ENCODE assay signal across 25 cellular contexts in the genomic region with DNA sequence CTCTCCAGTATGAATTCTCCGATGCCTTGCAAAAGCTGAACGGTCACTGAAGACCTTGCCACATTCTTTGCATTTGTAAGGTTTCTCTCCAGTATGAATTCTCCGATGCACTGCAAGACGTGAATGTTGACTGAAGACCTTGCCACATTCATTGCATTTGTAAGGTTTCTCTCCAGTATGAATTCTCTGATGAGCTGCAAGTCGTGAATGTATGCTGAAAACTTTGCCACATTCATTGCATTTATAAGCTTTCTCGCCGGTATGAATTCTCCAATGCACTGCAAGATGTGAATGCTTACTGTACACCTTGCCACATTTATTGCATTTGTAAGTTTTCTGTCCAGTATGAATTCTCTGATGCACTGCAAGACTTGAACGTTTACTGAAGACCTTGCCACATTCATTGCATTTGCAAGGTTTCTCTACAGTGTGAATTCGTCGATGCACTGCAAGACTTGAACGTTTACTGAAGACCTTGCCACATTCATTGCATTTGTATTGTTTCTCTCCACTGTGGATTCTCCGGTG. TPM values are rescaled to one million over a fixed set of nuclear protein-coding genes. Genes with fewer than 3 reads are reported as not detected.
DNase-seq lines count a peak whose midpoint lies in the region; ATAC-seq, FAIRE-seq and TF ChIP-seq lines count a peak whose summit lies in the region.
"Had no signal": no experiment of that assay in that cellular context is flagged by ENCODE, and none has a peak within 500 bp of the region (broad histone marks: within the 10 kb centered on the region; RNA-seq: fewer than 3 reads in every experiment).

No MANE protein-coding gene starts in this region.

- H3K36me3 ChIP-seq in GM23338 (ENCODE audit: insufficient read depth) (peaks cover 78% of the 10 kb centered on the region), Karpas-422 (ENCODE audit: insufficient read depth, low read length) (peaks cover 57% of the 10 kb centered on the region), endothelial cell of umbilical vein (ENCODE audit: control insufficient read depth in 2 of 2, extremely low read depth in 1 of 2, insufficient read depth in 2 of 2, low read length in 2 of 2) (peaks cover 0 to 13% of the 10 kb centered on the region in 2 experiments), rectal smooth muscle tissue (ENCODE audit: control insufficient read depth, insufficient read depth, low read length) (peaks cover 36% of the 10 kb centered on the region)

- no peaks in the 10 kb centered on the region for H3K9me2 ChIP-seq in GM23338 (ENCODE audit: insufficient read depth)
- H3K9me2 ChIP-seq in Karpas-422 (replicated peaks; ENCODE audit: insufficient read depth, low read length): no peaks in the 10 kb centered on the region

- H2AFZ ChIP-seq in GM23338 (no peak overlapping the region), Karpas-422 (ENCODE audit: low read length) (no peak overlapping the region), endothelial cell of umbilical vein (ENCODE audit: low read depth, low read length) (no peak overlapping the region)

- H3K4me1 ChIP-seq in GM23338 (ENCODE audit: insufficient read depth) (no peaks in the 10 kb centered on the region), Karpas-422 (ENCODE audit: low read length) (no peaks in the 10 kb centered on the region), endothelial cell of umbilical vein (ENCODE audit: control insufficient read depth, extremely low read depth, insufficient read depth, low read length) (no peaks in the 10 kb centered on the region), rectal smooth muscle tissue (ENCODE audit: control insufficient read depth, insufficient read depth, low read length) (no peaks in the 10 kb centered on the region)

- POLR2A ChIA-PET in endothelial cell of umbilical vein (lab: Charles Lee): no interaction called here

- WGBS in lower leg skin, 2 donors: 95 to 97% methylated on average over 12 of the region's 12 CpGs

- dilution Hi-C loops in endothelial cell of umbilical vein (cut with MboI; ENCODE audit: extremely low pct_ligation_motif_present, low sequenced_read_pairs): no loop called here

- H3K4me3 ChIP-seq in GM23338 (peak overlapping the region; percentile 29; the same call in 1 of the 2 replicates), Karpas-422 (ENCODE audit: low read length) (0 out of 2 replicates have a peak overlapping the region, but pooled peaks have one; percentile 7), endothelial cell of umbilical vein (replicated peaks in 1 of 3; ENCODE audit: insufficient read depth in 1 of 3, low read depth in 1 of 3, low read length in 3 of 3) (no peak overlapping the region), rectal smooth muscle tissue (ENCODE audit: low read length) (peak overlapping the region; percentile 35), lower leg skin (ENCODE audit: low read depth, poor library complexity, severe bottlenecking) (no peak overlapping the region), foreskin fibroblast (ENCODE audit: low read depth in 1 of 2, low read length in 2 of 2) (no peak overlapping the region)

- BruUV-seq in endothelial cell of umbilical vein (replicated peaks; lab: Mats Ljungman, UMichigan): no TSS peak

- TF ChIP-seq POLR2A in endothelial cell of umbilical vein (IDR thresholded peaks at IDR 0.05; ENCODE audit: low read depth, low read length): no peak
- no peak for TF ChIP-seq POLR2A in lower leg skin (IDR thresholded peaks at IDR 0.05)

- H3K27me3 ChIP-seq in GM23338 (ENCODE audit: insufficient read depth) (no peaks in the 10 kb centered on the region), Karpas-422 (ENCODE audit: low read length) (no peaks in the 10 kb centered on the region), endothelial cell of umbilical vein (ENCODE audit: control insufficient read depth in 2 of 2, insufficient read depth in 2 of 2, low read length in 2 of 2) (no peaks in the 10 kb centered on the region), rectal smooth muscle tissue (ENCODE audit: control insufficient read depth, insufficient read depth, low read length) (no peaks in the 10 kb centered on the region)

- TF ChIP-seq CTCF in GM23338 (conservative IDR thresholded peaks at IDR 0.05; ENCODE audit: low read depth in 2 of 2): no peak
- no peak for TF ChIP-seq CTCF in endothelial cell of umbilical vein (IDR thresholded peaks at IDR 0.05; ENCODE audit: extremely low read depth in 1 of 2, insufficient read depth in 1 of 2, low read depth in 1 of 2, low read length in 2 of 2)
- no peak for TF ChIP-seq CTCF in lower leg skin (IDR thresholded peaks at IDR 0.05)
- no peak for TF ChIP-seq CTCF in foreskin fibroblast (IDR thresholded peaks at IDR 0.05; ENCODE audit: low read depth, low read length)

- H3K4me1 Mint-ChIP-seq in GM23338: no peaks in the 10 kb centered on the region
- H3K4me1 Mint-ChIP-seq: activated B cell treated with CpG ODN at 0.5 μM for 24 hours; activated naive CD4-positive, alpha-beta T cell treated with anti-CD3 and anti-CD28 coated beads, Interleukin-2, amount 10 ng/mL, durations not matched to agents 7 days and 5 days; CD4-positive, alpha-beta memory T cell had no signal

- no peak overlapping the region for H3K4me3 Mint-ChIP-seq in GM23338
- H3K4me3 Mint-ChIP-seq: activated B cell treated with CpG ODN at 0.5 μM for 24 hours; activated naive CD4-positive, alpha-beta T cell treated with anti-CD3 and anti-CD28 coated beads, Interleukin-2, amount 10 ng/mL, durations not matched to agents 7 days and 5 days; activated T-helper 1 cell treated with anti-CD3 and anti-CD28 coated beads, Interleukin-12 subunit alpha, Interleukin-12 subunit beta, Interleukin-2, Interleukin-4 antibody, amounts not matched to agents 30 ng/mL and 10 ng/mL and 1 ng/mL, durations not matched to agents 14 hours and 24 hours and 36 hours; natural killer cell treated with Interleukin-12 subunit alpha and Interleukin-12 subunit beta and Interleukin-15 and Interleukin-18, amount 100 ng/mL, for 72 hours; stimulated activated naive CD8-positive, alpha-beta T cell treated with anti-CD3 and anti-CD28 coated beads, Interleukin-15, Interleukin-2, amounts not matched to agents 100 ng/mL and 50 ng/mL, for 24 hours had no signal

- FAIRE-seq in endothelial cell of umbilical vein (lab: Jason Lieb, UNC): peak; percentile 71

- CTCF ChIA-PET in endothelial cell of umbilical vein (lab: Charles Lee): no interaction called here

- H4K20me1 ChIP-seq in GM23338 (replicated peaks; ENCODE audit: insufficient read depth): no peaks in the 10 kb centered on the region
- H4K20me1 ChIP-seq in Karpas-422 (ENCODE audit: insufficient read depth, low read depth, low read length): no peaks in the 10 kb centered on the region
- H4K20me1 ChIP-seq in endothelial cell of umbilical vein (replicated peaks; ENCODE audit: control insufficient read depth, extremely low read depth, insufficient read depth, low read length): no peaks in the 10 kb centered on the region

- H3K4me2 ChIP-seq in GM23338: no peak overlapping the region
- no peak overlapping the region for H3K4me2 ChIP-seq in Karpas-422 (ENCODE audit: low read depth, low read length, poor library complexity, severe bottlenecking)
- H3K4me2 ChIP-seq in endothelial cell of umbilical vein (ENCODE audit: insufficient read depth, low read length): no peak overlapping the region

- H3K79me2 ChIP-seq in GM23338 (replicated peaks; ENCODE audit: insufficient read depth) (peaks cover 16% of the 10 kb centered on the region), Karpas-422 (ENCODE audit: low read length) (no peaks in the 10 kb centered on the region), endothelial cell of umbilical vein (ENCODE audit: control insufficient read depth, insufficient read depth, low read length) (no peaks in the 10 kb centered on the region)

- H3K27ac ChIP-seq in GM23338 (ENCODE audit: low read depth) (no peak overlapping the region), Karpas-422 (ENCODE audit: low read length) (no peak overlapping the region), endothelial cell of umbilical vein (ENCODE audit: insufficient read depth, low read depth, low read length) (no peak overlapping the region), rectal smooth muscle tissue (ENCODE audit: low read depth, low read length) (no peak overlapping the region)

- intact Hi-C loops in endothelial cell of umbilical vein (cut with micrococcal nuclease) (no loop called here), lower leg skin (cut with DNase I; ENCODE audit: low total_unique reads) (no loop called here)

- 0 out of 2 replicates have a peak, but pooled peaks cover 8% of the 10 kb centered on the region for H3F3A ChIP-seq in GM23338 (replicated peaks; ENCODE audit: low read depth)

- no peak for DNase-seq in GM23338 (ENCODE audit: low spot score)
- no peak for DNase-seq in Karpas-422
- no peak for DNase-seq in endothelial cell of umbilical vein (ENCODE audit: low read depth, low spot score)
- DNase-seq in lower leg skin (ENCODE audit: low spot score in 2 of 2): no peak
- DNase-seq in foreskin fibroblast: no peak
- DNase-seq: activated B cell treated with CpG ODN at 0.5 μM for 24 hours; activated CD4-positive, alpha-beta T cell treated with anti-CD3 and anti-CD28 coated beads, Interleukin-2, amount 50 U/mL, for 4 hours; activated naive CD4-positive, alpha-beta T cell treated with anti-CD3 and anti-CD28 coated beads, Interleukin-2, amount 10 ng/mL, durations not matched to agents 7 days and 5 days; amygdala; CD4-positive, alpha-beta memory T cell; DMS79 treated with DMSO at 0.1 percent for 48 hours; glutamatergic neuron; H7; left colon; NCI-H2081 treated with DMSO at 0.1 percent for 48 hours; NCI-H345; retina; T1000; trophoblast cell had no signal

- peaks cover 3% of the 10 kb centered on the region for H3K27me3 Mint-ChIP-seq in GM23338 (ENCODE audit: insufficient read depth, low read depth, poor library complexity)
- H3K27me3 Mint-ChIP-seq: activated B cell treated with CpG ODN at 0.5 μM for 24 hours; activated naive CD4-positive, alpha-beta T cell treated with anti-CD3 and anti-CD28 coated beads, Interleukin-2, amount 10 ng/mL, durations not matched to agents 7 days and 5 days; CD4-positive, alpha-beta memory T cell; natural killer cell treated with Interleukin-12 subunit alpha and Interleukin-12 subunit beta and Interleukin-15 and Interleukin-18, amount 100 ng/mL, for 72 hours; stimulated activated naive CD8-positive, alpha-beta T cell treated with anti-CD3 and anti-CD28 coated beads, Interleukin-15, Interleukin-2, amounts not matched to agents 100 ng/mL and 50 ng/mL, for 24 hours had no signal

- H3K9ac ChIP-seq in Karpas-422 (ENCODE audit: low read length) (no peak overlapping the region), endothelial cell of umbilical vein (replicated peaks; ENCODE audit: extremely low read depth, insufficient read depth, low read length) (no peak overlapping the region), rectal smooth muscle tissue (ENCODE audit: low read length) (no peak overlapping the region)

- no peak overlapping the region for H3K27ac Mint-ChIP-seq in GM23338
- H3K27ac Mint-ChIP-seq: activated B cell treated with CpG ODN at 0.5 μM for 24 hours; activated naive CD4-positive, alpha-beta T cell treated with anti-CD3 and anti-CD28 coated beads, Interleukin-2, amount 10 ng/mL, durations not matched to agents 7 days and 5 days; activated T-helper 1 cell treated with anti-CD3 and anti-CD28 coated beads, Interleukin-12 subunit alpha, Interleukin-12 subunit beta, Interleukin-2, Interleukin-4 antibody, amounts not matched to agents 30 ng/mL and 10 ng/mL and 1 ng/mL, durations not matched to agents 14 hours and 24 hours and 36 hours; natural killer cell treated with Interleukin-12 subunit alpha and Interleukin-12 subunit beta and Interleukin-15 and Interleukin-18, amount 100 ng/mL, for 72 hours; stimulated activated naive CD8-positive, alpha-beta T cell treated with anti-CD3 and anti-CD28 coated beads, Interleukin-15, Interleukin-2, amounts not matched to agents 100 ng/mL and 50 ng/mL, for 24 hours had no signal

- ATAC-seq in GM23338: no peak
- no peak for ATAC-seq in GM21367 (IDR thresholded peaks at IDR 0.05; ENCODE audit: unreplicated experiment)
- ATAC-seq: left colon; natural killer cell treated with Interleukin-12 subunit alpha and Interleukin-12 subunit beta and Interleukin-15 and Interleukin-18, amount 100 ng/mL, for 72 hours had no signal

- H3K9me1 ChIP-seq in endothelial cell of umbilical vein (replicated peaks; ENCODE audit: control insufficient read depth, extremely low read depth, insufficient read depth, low read length): no peaks in the 10 kb centered on the region

- H3K36me3 Mint-ChIP-seq in GM23338 (ENCODE audit: low read depth): peaks cover 95% of the 10 kb centered on the region

- H3K9me3 ChIP-seq in Karpas-422 (ENCODE audit: low read length) (peaks cover 95% of the 10 kb centered on the region), endothelial cell of umbilical vein (replicated peaks; ENCODE audit: control insufficient read depth, insufficient read depth, low read length) (peaks cover 38% of the 10 kb centered on the region)

- peaks cover 98% of the 10 kb centered on the region for H3K9me3 Mint-ChIP-seq in GM23338

RNA-seq across cellular contexts. Expression of gene ZNF841, which starts 20.0 kb away (rescaled TPM):
- total RNA-seq in GM23338 (2014; rRNA removed; shearing (Covaris generic)): 12.8 and 20.0 TPM in 2 replicates
- polyA plus RNA-seq in GM23338 (2016; fragmentation: Nextera tagmentation; extraction: Ambion mirVana): 3.8 and 5.3 TPM in 2 replicates
- total RNA-seq in Karpas-422 (2014; rRNA removed; shearing (Covaris generic); ENCODE audit: low replicate concordance): not detected in 2 replicates
- total RNA-seq in endothelial cell of umbilical vein: 17.7 and 18.6 TPM in 2 replicates
- 5.2 and 5.5 TPM in 2 replicates for polyA plus RNA-seq in endothelial cell of umbilical vein
- 3.3 and 4.7 TPM in 2 replicates for polyA plus RNA-seq in endothelial cell of umbilical vein (2011; cell fraction: cytosol; rRNA removed)
- polyA plus RNA-seq in endothelial cell of umbilical vein (2011; cell fraction: nucleus; rRNA removed): 28.6 and 29.0 TPM in 2 replicates
- polyA plus RNA-seq in endothelial cell of umbilical vein (2012): 7.3 and 8.3 TPM in 2 replicates
- polyA minus RNA-seq in endothelial cell of umbilical vein: 15.2 and 21.2 TPM in 2 replicates
- polyA minus RNA-seq in endothelial cell of umbilical vein (2011; cell fraction: cytosol; rRNA and poly(A)+ RNA removed): 2.5 TPM
- 19.0 and 26.5 TPM in 2 replicates for polyA minus RNA-seq in endothelial cell of umbilical vein (2011; cell fraction: nucleus; rRNA and poly(A)+ RNA removed)
- total RNA-seq in lower leg skin: 10 to 100 TPM; 15.0 to 34.1 (median 19.3) TPM
- total RNA-seq: OCI-LY7 had no signal

RNA-seq across cellular contexts. Expression of gene ZNF616, which starts 24.1 kb away (rescaled TPM):
- 28.3 and 28.8 TPM in 2 replicates for total RNA-seq in GM23338 (2014; rRNA removed; shearing (Covaris generic))
- polyA plus RNA-seq in GM23338 (2016; fragmentation: Nextera tagmentation; extraction: Ambion mirVana): 10.4 and 13.3 TPM in 2 replicates
- 6.1 and 7.4 TPM in 2 replicates for total RNA-seq in Karpas-422 (2014; rRNA removed; shearing (Covaris generic); ENCODE audit: low replicate concordance)
- 8.7 and 9.1 TPM in 2 replicates for total RNA-seq in endothelial cell of umbilical vein
- 1.1 and 1.7 TPM in 2 replicates for polyA plus RNA-seq in endothelial cell of umbilical vein
- polyA plus RNA-seq in endothelial cell of umbilical vein (2011; cell fraction: cytosol; rRNA removed): 1.5 and 2.0 TPM in 2 replicates
- 1.8 and 2.6 TPM in 2 replicates for polyA plus RNA-seq in endothelial cell of umbilical vein (2011; cell fraction: nucleus; rRNA removed)
- 5.4 and 5.6 TPM in 2 replicates for polyA plus RNA-seq in endothelial cell of umbilical vein (2012)
- 4.1 and 7.6 TPM in 2 replicates for polyA minus RNA-seq in endothelial cell of umbilical vein
- 3.6 TPM for polyA minus RNA-seq in endothelial cell of umbilical vein (2011; cell fraction: cytosol; rRNA and poly(A)+ RNA removed)
- polyA minus RNA-seq in endothelial cell of umbilical vein (2011; cell fraction: nucleus; rRNA and poly(A)+ RNA removed): 2.8 and 4.4 TPM in 2 replicates
- total RNA-seq in lower leg skin: 10 to 100 TPM in 2 of 4 donors, 1 to 10 TPM in 2; 7.8 to 12.6 (median 9.8) TPM

RNA-seq across cellular contexts. Expression of gene ZNF836, which starts 55.8 kb away (rescaled TPM):
- 15.7 and 18.6 TPM in 2 replicates for total RNA-seq in GM23338 (2014; rRNA removed; shearing (Covaris generic))
- polyA plus RNA-seq in GM23338 (2016; fragmentation: Nextera tagmentation; extraction: Ambion mirVana) (9.8 and 11.8 TPM in 2 replicates), endothelial cell of umbilical vein (2.1 and 2.6 TPM in 2 replicates)
- total RNA-seq in Karpas-422 (2014; rRNA removed; shearing (Covaris generic); ENCODE audit: low replicate concordance): 5.5 and 9.6 TPM in 2 replicates
- total RNA-seq in endothelial cell of umbilical vein (7.2 and 9.3 TPM in 2 replicates), lower leg skin (10 to 100 TPM; 15.3 to 35.3 (median 24.7) TPM)
- polyA plus RNA-seq in endothelial cell of umbilical vein (2011; cell fraction: cytosol; rRNA removed): 2.1 and 3.1 TPM in 2 replicates
- polyA plus RNA-seq in endothelial cell of umbilical vein (2011; cell fraction: nucleus; rRNA removed): 4.9 and 5.6 TPM in 2 replicates
- 6.0 and 6.7 TPM in 2 replicates for polyA plus RNA-seq in endothelial cell of umbilical vein (2012)
- 2.0 and 2.5 TPM in 2 replicates for polyA minus RNA-seq in endothelial cell of umbilical vein
- 1.9 TPM for polyA minus RNA-seq in endothelial cell of umbilical vein (2011; cell fraction: cytosol; rRNA and poly(A)+ RNA removed)
- polyA minus RNA-seq in endothelial cell of umbilical vein (2011; cell fraction: nucleus; rRNA and poly(A)+ RNA removed): 3.2 and 4.4 TPM in 2 replicates

Comparison
In these comparisons a context has a peak if more than half of its experiments do, and no peak if none do; other contexts are left out.
1. H3K4me3 ChIP-seq: peak in GM23338 (single experiment), Karpas-422 (single experiment) and rectal smooth muscle tissue (single experiment); none in endothelial cell of umbilical vein (0 of 3), lower leg skin (single experiment) and foreskin fibroblast (0 of 2).
2. RNA of gene ZNF841, which starts 20.0 kb away (total RNA-seq): 15.0 to 34.1 TPM in lower leg skin, 17.7 to 18.6 TPM in endothelial cell of umbilical vein and 12.8 to 20.0 TPM in GM23338; not detected in Karpas-422; every median in the first group is over 10 times any median in the second.